1 cellular context compared by ENCODE assay signal in the genomic region with DNA sequence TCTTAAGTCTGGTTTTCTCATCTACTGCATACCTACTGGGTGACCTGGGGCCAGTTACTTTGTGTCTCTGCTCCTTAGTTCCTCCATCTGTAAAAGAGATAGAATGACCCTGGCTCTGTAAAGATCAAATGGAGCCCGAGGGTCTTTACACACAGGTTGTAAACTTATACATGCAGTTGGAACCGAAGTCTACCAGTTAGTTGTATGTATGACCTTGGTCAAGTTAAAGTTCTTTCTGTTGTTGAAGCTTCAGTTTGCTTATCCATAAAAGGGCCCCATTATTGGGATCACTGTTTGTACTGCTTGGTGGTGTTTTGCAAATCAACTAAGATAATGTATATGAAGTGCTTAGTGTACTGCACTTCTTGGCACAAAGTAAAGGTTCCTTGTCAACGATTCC.
TF ChIP-seq lines count a peak whose summit lies in the region.

No MANE protein-coding gene starts in this region.

TF ChIP-seq in HepG2, 621 proteins besides CTCF, POLR2A, EP300 and RAD21 (continued from another document and continues in another):
- 0 out of 2 replicates have a peak, but pooled peaks have one; percentile 30 for TF ChIP-seq ZBTB7B (CRISPR knock-in tag; IDR thresholded peaks at IDR 0.05)
- TF ChIP-seq, protein P1, sequence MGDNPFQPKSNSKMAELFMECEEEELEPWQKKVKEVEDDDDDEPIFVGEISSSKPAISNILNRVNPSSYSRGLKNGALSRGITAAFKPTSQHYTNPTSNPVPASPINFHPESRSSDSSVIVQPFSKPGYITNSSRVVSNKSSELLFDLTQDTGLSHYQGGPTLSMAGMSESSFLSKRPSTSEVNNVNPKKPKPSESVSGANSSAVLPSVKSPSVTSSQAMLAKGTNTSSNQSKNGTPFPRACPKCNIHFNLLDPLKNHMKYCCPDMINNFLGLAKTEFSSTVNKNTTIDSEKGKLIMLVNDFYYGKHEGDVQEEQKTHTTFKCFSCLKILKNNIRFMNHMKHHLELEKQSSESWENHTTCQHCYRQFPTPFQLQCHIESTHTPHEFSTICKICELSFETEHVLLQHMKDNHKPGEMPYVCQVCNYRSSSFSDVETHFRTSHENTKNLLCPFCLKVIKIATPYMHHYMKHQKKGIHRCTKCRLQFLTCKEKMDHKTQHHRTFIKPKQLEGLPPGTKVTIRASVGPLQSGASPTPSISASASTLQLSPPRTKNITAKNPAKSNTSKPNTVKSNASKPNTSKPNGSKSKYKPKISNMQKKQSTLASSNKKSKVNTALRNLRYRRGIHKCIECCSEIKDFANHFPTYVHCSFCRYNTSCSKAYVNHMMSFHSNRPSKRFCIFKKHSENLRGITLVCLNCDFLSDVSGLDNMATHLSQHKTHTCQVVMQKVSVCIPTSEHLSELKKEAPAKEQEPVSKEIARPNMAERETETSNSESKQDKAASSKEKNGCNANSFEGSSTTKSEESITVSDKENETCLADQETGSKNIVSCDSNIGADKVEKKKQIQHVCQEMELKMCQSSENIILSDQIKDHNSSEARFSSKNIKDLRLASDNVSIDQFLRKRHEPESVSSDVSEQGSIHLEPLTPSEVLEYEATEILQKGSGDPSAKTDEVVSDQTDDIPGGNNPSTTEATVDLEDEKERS (CRISPR knock-in tag; IDR thresholded peaks at IDR 0.05), result no peak
- TF ChIP-seq ZFP37 (CRISPR knock-in tag; IDR thresholded peaks at IDR 0.05; ENCODE audit: borderline replicate concordance), result no peak
- no peak for TF ChIP-seq RORA (CRISPR knock-in tag; IDR thresholded peaks at IDR 0.05)
- TF ChIP-seq ZNF567 (CRISPR knock-in tag; IDR thresholded peaks at IDR 0.05; ENCODE audit: borderline replicate concordance), result no peak
- TF ChIP-seq KLF12 (CRISPR knock-in tag; IDR thresholded peaks at IDR 0.05; ENCODE audit: borderline replicate concordance), result no peak
- TF ChIP-seq ZNF629 (CRISPR knock-in tag; conservative IDR thresholded peaks at IDR 0.05), result 0 out of 2 replicates have a peak, but pooled peaks have one; percentile 41
- TF ChIP-seq NCOA1 (CRISPR knock-in tag; IDR thresholded peaks at IDR 0.05), result no peak
- no peak for TF ChIP-seq ZSCAN9 (CRISPR knock-in tag; IDR thresholded peaks at IDR 0.05; ENCODE audit: borderline replicate concordance)
- no peak for TF ChIP-seq STAG1 (CRISPR knock-in tag; IDR thresholded peaks at IDR 0.05)
- TF ChIP-seq HDAC2 (CRISPR knock-in tag; IDR thresholded peaks at IDR 0.05), result no peak
- no peak for TF ChIP-seq NR0B2 (CRISPR knock-in tag; IDR thresholded peaks at IDR 0.05)
- no peak for TF ChIP-seq AGO2 (optimal IDR thresholded peaks at IDR 0.05; ENCODE audit: low read depth, low read length)
- no peak for TF ChIP-seq TBL1XR1 (IDR thresholded peaks at IDR 0.05; ENCODE audit: borderline replicate concordance, low read length, partially characterized antibody)
- TF ChIP-seq ZNF784 (CRISPR knock-in tag; IDR thresholded peaks at IDR 0.05; ENCODE audit: borderline replicate concordance), result no peak
- TF ChIP-seq ZNF33A (CRISPR knock-in tag; IDR thresholded peaks at IDR 0.05; ENCODE audit: borderline replicate concordance), result no peak
- TF ChIP-seq NCOR1 (IDR thresholded peaks at IDR 0.05; ENCODE audit: borderline replicate concordance, low read length), result no peak
- no peak for TF ChIP-seq ZNF30 (CRISPR knock-in tag; IDR thresholded peaks at IDR 0.05)
- TF ChIP-seq SOX13 (IDR thresholded peaks at IDR 0.05), result no peak
- peak in 1 of 2 experiments; percentile 35; a peak in 1 of 4 replicates for TF ChIP-seq SOX13 (CRISPR knock-in tag; conservative IDR thresholded peaks at IDR 0.05 in 1 of 2, IDR thresholded peaks at IDR 0.05 in 1 of 2)
- peak; percentile 97 for TF ChIP-seq ZNF12 (CRISPR knock-in tag; IDR thresholded peaks at IDR 0.05)
- no peak for TF ChIP-seq PITX1 (CRISPR knock-in tag; IDR thresholded peaks at IDR 0.05)
- TF ChIP-seq IKZF4 (CRISPR knock-in tag; IDR thresholded peaks at IDR 0.05; ENCODE audit: borderline replicate concordance, low read depth, not compliant biosample characterization), result no peak
- no peak for TF ChIP-seq ZNF431 (CRISPR knock-in tag; IDR thresholded peaks at IDR 0.05; ENCODE audit: borderline replicate concordance, low read depth)
- TF ChIP-seq ZKSCAN1 (IDR thresholded peaks at IDR 0.05; ENCODE audit: low read length), result no peak
- TF ChIP-seq, protein P2, sequence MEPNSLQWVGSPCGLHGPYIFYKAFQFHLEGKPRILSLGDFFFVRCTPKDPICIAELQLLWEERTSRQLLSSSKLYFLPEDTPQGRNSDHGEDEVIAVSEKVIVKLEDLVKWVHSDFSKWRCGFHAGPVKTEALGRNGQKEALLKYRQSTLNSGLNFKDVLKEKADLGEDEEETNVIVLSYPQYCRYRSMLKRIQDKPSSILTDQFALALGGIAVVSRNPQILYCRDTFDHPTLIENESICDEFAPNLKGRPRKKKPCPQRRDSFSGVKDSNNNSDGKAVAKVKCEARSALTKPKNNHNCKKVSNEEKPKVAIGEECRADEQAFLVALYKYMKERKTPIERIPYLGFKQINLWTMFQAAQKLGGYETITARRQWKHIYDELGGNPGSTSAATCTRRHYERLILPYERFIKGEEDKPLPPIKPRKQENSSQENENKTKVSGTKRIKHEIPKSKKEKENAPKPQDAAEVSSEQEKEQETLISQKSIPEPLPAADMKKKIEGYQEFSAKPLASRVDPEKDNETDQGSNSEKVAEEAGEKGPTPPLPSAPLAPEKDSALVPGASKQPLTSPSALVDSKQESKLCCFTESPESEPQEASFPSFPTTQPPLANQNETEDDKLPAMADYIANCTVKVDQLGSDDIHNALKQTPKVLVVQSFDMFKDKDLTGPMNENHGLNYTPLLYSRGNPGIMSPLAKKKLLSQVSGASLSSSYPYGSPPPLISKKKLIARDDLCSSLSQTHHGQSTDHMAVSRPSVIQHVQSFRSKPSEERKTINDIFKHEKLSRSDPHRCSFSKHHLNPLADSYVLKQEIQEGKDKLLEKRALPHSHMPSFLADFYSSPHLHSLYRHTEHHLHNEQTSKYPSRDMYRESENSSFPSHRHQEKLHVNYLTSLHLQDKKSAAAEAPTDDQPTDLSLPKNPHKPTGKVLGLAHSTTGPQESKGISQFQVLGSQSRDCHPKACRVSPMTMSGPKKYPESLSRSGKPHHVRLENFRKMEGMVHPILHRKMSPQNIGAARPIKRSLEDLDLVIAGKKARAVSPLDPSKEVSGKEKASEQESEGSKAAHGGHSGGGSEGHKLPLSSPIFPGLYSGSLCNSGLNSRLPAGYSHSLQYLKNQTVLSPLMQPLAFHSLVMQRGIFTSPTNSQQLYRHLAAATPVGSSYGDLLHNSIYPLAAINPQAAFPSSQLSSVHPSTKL (CRISPR knock-in tag; IDR thresholded peaks at IDR 0.05), result peak; percentile 18; the same call in 1 of the 2 replicates
- TF ChIP-seq ZHX1 (CRISPR knock-in tag; IDR thresholded peaks at IDR 0.05; ENCODE audit: low read depth), result no peak
- TF ChIP-seq ZIK1 (CRISPR knock-in tag; IDR thresholded peaks at IDR 0.05; ENCODE audit: borderline replicate concordance, low read depth), result no peak
- no peak for TF ChIP-seq ZNF513 (CRISPR knock-in tag; conservative IDR thresholded peaks at IDR 0.05)
- TF ChIP-seq, protein P3, sequence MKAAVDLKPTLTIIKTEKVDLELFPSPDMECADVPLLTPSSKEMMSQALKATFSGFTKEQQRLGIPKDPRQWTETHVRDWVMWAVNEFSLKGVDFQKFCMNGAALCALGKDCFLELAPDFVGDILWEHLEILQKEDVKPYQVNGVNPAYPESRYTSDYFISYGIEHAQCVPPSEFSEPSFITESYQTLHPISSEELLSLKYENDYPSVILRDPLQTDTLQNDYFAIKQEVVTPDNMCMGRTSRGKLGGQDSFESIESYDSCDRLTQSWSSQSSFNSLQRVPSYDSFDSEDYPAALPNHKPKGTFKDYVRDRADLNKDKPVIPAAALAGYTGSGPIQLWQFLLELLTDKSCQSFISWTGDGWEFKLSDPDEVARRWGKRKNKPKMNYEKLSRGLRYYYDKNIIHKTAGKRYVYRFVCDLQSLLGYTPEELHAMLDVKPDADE (CRISPR knock-in tag; IDR thresholded peaks at IDR 0.05), result no peak
- TF ChIP-seq FOXJ3 (CRISPR knock-in tag; IDR thresholded peaks at IDR 0.05; ENCODE audit: borderline replicate concordance), result 0 out of 2 replicates have a peak, but pooled peaks have one; percentile 28
- TF ChIP-seq ZNF552 (CRISPR knock-in tag; IDR thresholded peaks at IDR 0.05; ENCODE audit: borderline replicate concordance), result no peak
- no peak for TF ChIP-seq SNRNP70 (IDR thresholded peaks at IDR 0.05; ENCODE audit: low read depth, low read length)
- no peak for TF ChIP-seq KAT2B (IDR thresholded peaks at IDR 0.05; ENCODE audit: borderline replicate concordance, low read depth, low read length)
- TF ChIP-seq ZNF672 (CRISPR knock-in tag; IDR thresholded peaks at IDR 0.05), result no peak
- no peak for TF ChIP-seq SNAPC2 (CRISPR knock-in tag; IDR thresholded peaks at IDR 0.05)
- TF ChIP-seq GATAD2A (CRISPR knock-in tag; IDR thresholded peaks at IDR 0.05), result peak; percentile 52
- TF ChIP-seq ZNF275 (CRISPR knock-in tag; IDR thresholded peaks at IDR 0.05; ENCODE audit: borderline replicate concordance), result no peak
- TF ChIP-seq BCL6 (CRISPR knock-in tag; IDR thresholded peaks at IDR 0.05), result 0 out of 2 replicates have a peak, but pooled peaks have one; percentile 24
- TF ChIP-seq MYC (CRISPR knock-in tag; IDR thresholded peaks at IDR 0.05; ENCODE audit: borderline replicate concordance), result no peak
- TF ChIP-seq CHD2 (IDR thresholded peaks at IDR 0.05; ENCODE audit: low read depth, low read length), result no peak
- no peak for TF ChIP-seq TFE3 (CRISPR knock-in tag; IDR thresholded peaks at IDR 0.05)
- TF ChIP-seq ZNF644 (CRISPR knock-in tag; IDR thresholded peaks at IDR 0.05; ENCODE audit: low read depth), result no peak; the same call in 1 of the 2 replicates
